ENCODE assay signal across 8 cellular contexts in the genomic region with DNA sequence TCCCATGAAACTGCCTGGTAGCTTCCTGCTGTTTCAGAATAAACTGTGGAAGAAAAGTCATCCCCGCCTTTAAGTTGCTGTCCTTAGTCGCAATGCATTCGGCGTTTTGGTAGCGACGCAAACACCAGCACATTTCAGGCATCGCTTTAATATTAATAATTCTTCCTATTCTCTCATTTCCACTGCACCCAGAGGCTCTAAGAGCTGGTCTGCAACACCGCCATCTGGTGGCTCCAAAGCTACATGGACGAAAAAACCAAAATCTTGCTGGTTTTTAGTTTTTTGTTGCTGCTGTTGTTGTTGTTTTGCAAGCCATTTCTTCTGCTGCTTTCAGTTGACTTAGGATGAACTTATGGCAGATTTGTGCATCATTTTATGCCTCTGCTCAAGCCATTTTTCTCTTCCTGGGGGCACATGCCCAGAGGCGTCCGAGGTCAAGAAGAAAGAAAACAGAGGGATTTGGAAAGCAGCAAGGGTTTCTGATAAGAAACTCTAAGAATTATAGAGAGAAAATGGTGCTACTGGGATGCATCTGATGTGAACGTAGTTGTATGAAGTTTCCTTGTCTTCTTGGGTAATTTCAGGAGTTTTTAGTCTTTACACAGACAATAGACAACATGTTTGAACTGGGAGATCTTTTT.
DNase-seq lines count a peak whose midpoint lies in the region; ATAC-seq and TF ChIP-seq lines count a peak whose summit lies in the region.

No MANE protein-coding gene starts in this region.

- no peaks in the 10 kb centered on the region for H3K27me3 ChIP-seq in cardiac muscle cell

- no peak overlapping the region for H3K27ac Mint-ChIP-seq in activated CD4-positive, alpha-beta T cell treated with anti-CD3 and anti-CD28 coated beads, Interleukin-2, amount 10 ng/mL, durations not matched to agents 24 days and 14 days
- H3K27ac Mint-ChIP-seq in glutamatergic neuron (ENCODE audit: unreplicated experiment): no peak overlapping the region

- ATAC-seq in GM21390 (IDR thresholded peaks at IDR 0.05; ENCODE audit: unreplicated experiment) (no peak), GM18861 (IDR thresholded peaks at IDR 0.05; ENCODE audit: unreplicated experiment) (no peak)

- H3K4me3 ChIP-seq in cardiac muscle cell: no peak overlapping the region

- no peaks in the 10 kb centered on the region for H3K4me1 Mint-ChIP-seq in activated CD4-positive, alpha-beta T cell treated with anti-CD3 and anti-CD28 coated beads, Interleukin-2, amount 10 ng/mL, durations not matched to agents 24 days and 14 days
- H3K4me1 Mint-ChIP-seq in glutamatergic neuron (ENCODE audit: low read depth, unreplicated experiment): peaks cover 10% of the 10 kb centered on the region

- peaks cover 2% of the 10 kb centered on the region for H3K27me3 Mint-ChIP-seq in activated CD4-positive, alpha-beta T cell treated with anti-CD3 and anti-CD28 coated beads, Interleukin-2, amount 10 ng/mL, durations not matched to agents 24 days and 14 days
- H3K27me3 Mint-ChIP-seq in glutamatergic neuron (ENCODE audit: unreplicated experiment): peaks cover 3% of the 10 kb centered on the region

- no peak overlapping the region for H3K27ac ChIP-seq in cardiac muscle cell

- no peaks in the 10 kb centered on the region for H3K9me3 Mint-ChIP-seq in activated CD4-positive, alpha-beta T cell treated with anti-CD3 and anti-CD28 coated beads, Interleukin-2, amount 10 ng/mL, durations not matched to agents 24 days and 14 days
- no peaks in the 10 kb centered on the region for H3K9me3 Mint-ChIP-seq in glutamatergic neuron (ENCODE audit: unreplicated experiment)

- DNase-seq in cardiac muscle cell (ENCODE audit: low read depth in 1 of 2, low spot score in 1 of 2) (peak; percentile 28 to 59), cardiac septum (ENCODE audit: low spot score) (no peak), NAMALWA (ENCODE audit: low spot score) (peak; percentile 54), glutamatergic neuron (peak; percentile 69), retina (peak; percentile 80)
- DNase-seq in activated CD4-positive, alpha-beta T cell treated with anti-CD3 and anti-CD28 coated beads, Interleukin-2, amount 10 ng/mL, durations not matched to agents 24 days and 14 days: peak; percentile 66

- TF ChIP-seq CTCF in cardiac muscle cell (IDR thresholded peaks at IDR 0.05; ENCODE audit: low read depth, low read length) (peak; percentile 66), glutamatergic neuron (IDR thresholded peaks at IDR 0.05; ENCODE audit: partially characterized antibody, unreplicated experiment) (peak; percentile 85)

- no peak overlapping the region for H3K4me3 Mint-ChIP-seq in activated CD4-positive, alpha-beta T cell treated with anti-CD3 and anti-CD28 coated beads, Interleukin-2, amount 10 ng/mL, durations not matched to agents 24 days and 14 days
- H3K4me3 Mint-ChIP-seq in glutamatergic neuron (ENCODE audit: unreplicated experiment): no peak overlapping the region

- no peaks in the 10 kb centered on the region for H3K36me3 Mint-ChIP-seq in activated CD4-positive, alpha-beta T cell treated with anti-CD3 and anti-CD28 coated beads, Interleukin-2, amount 10 ng/mL, durations not matched to agents 24 days and 14 days (ENCODE audit: low read depth)
- H3K36me3 Mint-ChIP-seq in glutamatergic neuron (ENCODE audit: unreplicated experiment): peaks cover 5% of the 10 kb centered on the region

- H3K36me3 ChIP-seq in cardiac muscle cell: no peaks in the 10 kb centered on the region

- intact Hi-C loops in cardiac septum (cut with DNase I): loop anchor here (2.0 to 5.0 kb wide), 3 partner anchors 739 to 1034 kb away; no protein-coding TSS in a partner anchor
- intact Hi-C loops in activated CD4-positive, alpha-beta T cell treated with anti-CD3 and anti-CD28 coated beads, Interleukin-2, amount 10 ng/mL, durations not matched to agents 24 days and 14 days (cut with micrococcal nuclease): no loop called here

- no peaks in the 10 kb centered on the region for H3K9me3 ChIP-seq in cardiac muscle cell (ENCODE audit: low read depth)

- no peaks in the 10 kb centered on the region for H3K4me1 ChIP-seq in cardiac muscle cell (ENCODE audit: low read depth)
